1 cellular context compared by ENCODE assay signal in the genomic region with DNA sequence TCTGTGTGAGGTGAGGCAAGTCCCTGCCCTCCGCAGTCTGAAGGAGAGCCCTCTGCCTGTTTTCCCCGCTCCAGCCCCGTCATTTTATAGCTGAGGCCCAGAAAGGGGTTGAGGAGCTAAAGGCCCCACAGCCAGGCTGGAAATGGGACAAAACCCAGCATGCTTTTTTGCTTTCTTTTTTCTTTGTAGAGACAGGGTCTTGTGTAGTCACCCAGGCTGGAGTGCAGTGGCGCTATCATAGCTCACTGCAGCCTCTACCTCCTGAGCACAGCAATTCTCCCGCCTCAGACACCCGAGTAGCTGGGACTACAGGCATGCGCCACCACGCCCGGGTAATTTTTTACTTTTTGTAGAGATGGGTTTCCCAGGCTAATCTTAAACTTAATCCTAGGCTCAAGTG.
A peak's percentile ranks its signal among the peaks of the same experiment; 100 is the strongest.
TF ChIP-seq lines count a peak whose summit lies in the region.

No MANE protein-coding gene starts in this region.

TF ChIP-seq in HepG2, 621 proteins besides CTCF, POLR2A, EP300 and RAD21 (continued from another document):
- TF ChIP-seq, protein P1, sequence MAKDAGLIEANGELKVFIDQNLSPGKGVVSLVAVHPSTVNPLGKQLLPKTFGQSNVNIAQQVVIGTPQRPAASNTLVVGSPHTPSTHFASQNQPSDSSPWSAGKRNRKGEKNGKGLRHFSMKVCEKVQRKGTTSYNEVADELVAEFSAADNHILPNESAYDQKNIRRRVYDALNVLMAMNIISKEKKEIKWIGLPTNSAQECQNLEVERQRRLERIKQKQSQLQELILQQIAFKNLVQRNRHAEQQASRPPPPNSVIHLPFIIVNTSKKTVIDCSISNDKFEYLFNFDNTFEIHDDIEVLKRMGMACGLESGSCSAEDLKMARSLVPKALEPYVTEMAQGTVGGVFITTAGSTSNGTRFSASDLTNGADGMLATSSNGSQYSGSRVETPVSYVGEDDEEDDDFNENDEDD (CRISPR knock-in tag; IDR thresholded peaks at IDR 0.05; ENCODE audit: borderline replicate concordance): peak; percentile 25; the same call in 1 of the 2 replicates
- TF ChIP-seq CAMTA2 (CRISPR knock-in tag; IDR thresholded peaks at IDR 0.05; ENCODE audit: borderline replicate concordance) (0 out of 2 replicates have a peak, but pooled peaks have one; percentile 68), ZNF800 (CRISPR knock-in tag; IDR thresholded peaks at IDR 0.05) (peak; percentile 44; the same call in 1 of the 2 replicates), ETV6 (CRISPR knock-in tag; conservative IDR thresholded peaks at IDR 0.05) (no peak), IRF2 (CRISPR knock-in tag; IDR thresholded peaks at IDR 0.05) (0 out of 2 replicates have a peak, but pooled peaks have one; percentile 7), MTF2 (CRISPR knock-in tag; IDR thresholded peaks at IDR 0.05; ENCODE audit: borderline replicate concordance) (no peak; the same call in 1 of the 2 replicates), PATZ1 (CRISPR knock-in tag; IDR thresholded peaks at IDR 0.05) (peak; percentile 30; the same call in 1 of the 2 replicates), ZNF746 (CRISPR knock-in tag; IDR thresholded peaks at IDR 0.05) (no peak)
- TF ChIP-seq, protein P2, sequence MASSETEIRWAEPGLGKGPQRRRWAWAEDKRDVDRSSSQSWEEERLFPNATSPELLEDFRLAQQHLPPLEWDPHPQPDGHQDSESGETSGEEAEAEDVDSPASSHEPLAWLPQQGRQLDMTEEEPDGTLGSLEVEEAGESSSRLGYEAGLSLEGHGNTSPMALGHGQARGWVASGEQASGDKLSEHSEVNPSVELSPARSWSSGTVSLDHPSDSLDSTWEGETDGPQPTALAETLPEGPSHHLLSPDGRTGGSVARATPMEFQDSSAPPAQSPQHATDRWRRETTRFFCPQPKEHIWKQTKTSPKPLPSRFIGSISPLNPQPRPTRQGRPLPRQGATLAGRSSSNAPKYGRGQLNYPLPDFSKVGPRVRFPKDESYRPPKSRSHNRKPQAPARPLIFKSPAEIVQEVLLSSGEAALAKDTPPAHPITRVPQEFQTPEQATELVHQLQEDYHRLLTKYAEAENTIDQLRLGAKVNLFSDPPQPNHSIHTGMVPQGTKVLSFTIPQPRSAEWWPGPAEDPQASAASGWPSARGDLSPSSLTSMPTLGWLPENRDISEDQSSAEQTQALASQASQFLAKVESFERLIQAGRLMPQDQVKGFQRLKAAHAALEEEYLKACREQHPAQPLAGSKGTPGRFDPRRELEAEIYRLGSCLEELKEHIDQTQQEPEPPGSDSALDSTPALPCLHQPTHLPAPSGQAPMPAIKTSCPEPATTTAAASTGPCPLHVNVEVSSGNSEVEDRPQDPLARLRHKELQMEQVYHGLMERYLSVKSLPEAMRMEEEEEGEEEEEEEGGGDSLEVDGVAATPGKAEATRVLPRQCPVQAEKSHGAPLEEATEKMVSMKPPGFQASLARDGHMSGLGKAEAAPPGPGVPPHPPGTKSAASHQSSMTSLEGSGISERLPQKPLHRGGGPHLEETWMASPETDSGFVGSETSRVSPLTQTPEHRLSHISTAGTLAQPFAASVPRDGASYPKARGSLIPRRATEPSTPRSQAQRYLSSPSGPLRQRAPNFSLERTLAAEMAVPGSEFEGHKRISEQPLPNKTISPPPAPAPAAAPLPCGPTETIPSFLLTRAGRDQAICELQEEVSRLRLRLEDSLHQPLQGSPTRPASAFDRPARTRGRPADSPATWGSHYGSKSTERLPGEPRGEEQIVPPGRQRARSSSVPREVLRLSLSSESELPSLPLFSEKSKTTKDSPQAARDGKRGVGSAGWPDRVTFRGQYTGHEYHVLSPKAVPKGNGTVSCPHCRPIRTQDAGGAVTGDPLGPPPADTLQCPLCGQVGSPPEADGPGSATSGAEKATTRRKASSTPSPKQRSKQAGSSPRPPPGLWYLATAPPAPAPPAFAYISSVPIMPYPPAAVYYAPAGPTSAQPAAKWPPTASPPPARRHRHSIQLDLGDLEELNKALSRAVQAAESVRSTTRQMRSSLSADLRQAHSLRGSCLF (CRISPR knock-in tag; IDR thresholded peaks at IDR 0.05; ENCODE audit: borderline replicate concordance): no peak
- TF ChIP-seq, protein P3, sequence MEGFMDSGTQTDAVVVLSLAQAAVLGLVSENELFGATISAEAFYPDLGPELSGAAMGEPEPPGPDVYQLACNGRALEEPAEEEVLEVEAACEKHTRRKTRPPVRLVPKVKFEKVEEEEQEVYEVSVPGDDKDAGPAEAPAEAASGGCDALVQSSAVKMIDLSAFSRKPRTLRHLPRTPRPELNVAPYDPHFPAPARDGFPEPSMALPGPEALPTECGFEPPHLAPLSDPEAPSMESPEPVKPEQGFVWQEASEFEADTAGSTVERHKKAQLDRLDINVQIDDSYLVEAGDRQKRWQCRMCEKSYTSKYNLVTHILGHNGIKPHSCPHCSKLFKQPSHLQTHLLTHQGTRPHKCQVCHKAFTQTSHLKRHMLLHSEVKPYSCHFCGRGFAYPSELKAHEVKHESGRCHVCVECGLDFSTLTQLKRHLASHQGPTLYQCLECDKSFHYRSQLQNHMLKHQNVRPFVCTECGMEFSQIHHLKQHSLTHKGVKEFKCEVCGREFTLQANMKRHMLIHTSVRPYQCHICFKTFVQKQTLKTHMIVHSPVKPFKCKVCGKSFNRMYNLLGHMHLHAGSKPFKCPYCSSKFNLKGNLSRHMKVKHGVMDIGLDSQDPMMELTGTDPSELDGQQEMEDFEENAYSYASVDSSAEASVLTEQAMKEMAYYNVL (CRISPR knock-in tag; IDR thresholded peaks at IDR 0.05; ENCODE audit: borderline replicate concordance): peak; percentile 60; the same call in 1 of the 2 replicates
